In genomic region chr1:240394353-240394752, GRCh38 we compare ENCODE assay signal across 33 cellular contexts.
"Had no signal": no experiment of that assay in that cellular context is flagged by ENCODE, and none has a peak within 500 bp of the region (broad histone marks: within the 10 kb centered on the region; RNA-seq: fewer than 3 reads in every experiment).

No MANE protein-coding gene starts in this region.

- H3K4me3 ChIP-seq: MG63 had no signal

- DNase-seq: Karpas-422, Kasumi-1, MG63, MM.1S, NCI-H1048, NCI-H1092, NCI-H1092 treated with DMSO at 0.1 percent for 48 hours, NCI-H1105 treated with DMSO at 0.1 percent for 48 hours, NCI-H1417, NCI-H1417 treated with DMSO at 0.1 percent for 48 hours, NCI-H1436, NCI-H1436 treated with DMSO at 0.1 percent for 48 hours, NCI-H146, NCI-H1694, NCI-H1694 treated with DMSO at 0.1 percent for 48 hours, NCI-H187, NCI-H187 treated with DMSO at 0.1 percent for 48 hours, NCI-H1930, NCI-H2029, NCI-H2029 treated with DMSO at 0.1 percent for 48 hours, NCI-H2081, NCI-H2081 treated with DMSO at 0.1 percent for 48 hours, NCI-H2107, NCI-H2171, NCI-H2171 treated with DMSO at 0.1 percent for 48 hours, NCI-H2227 treated with DMSO at 0.1 percent for 48 hours, NCI-H226, NCI-H345, NCI-H446, NCI-H446 treated with DMSO at 0.1 percent for 48 hours, NCI-H510A, NCI-H510A treated with DMSO at 0.1 percent for 48 hours, NCI-H524 had no signal
